ENCODE assay signal across 8 cellular contexts in the genomic region with DNA sequence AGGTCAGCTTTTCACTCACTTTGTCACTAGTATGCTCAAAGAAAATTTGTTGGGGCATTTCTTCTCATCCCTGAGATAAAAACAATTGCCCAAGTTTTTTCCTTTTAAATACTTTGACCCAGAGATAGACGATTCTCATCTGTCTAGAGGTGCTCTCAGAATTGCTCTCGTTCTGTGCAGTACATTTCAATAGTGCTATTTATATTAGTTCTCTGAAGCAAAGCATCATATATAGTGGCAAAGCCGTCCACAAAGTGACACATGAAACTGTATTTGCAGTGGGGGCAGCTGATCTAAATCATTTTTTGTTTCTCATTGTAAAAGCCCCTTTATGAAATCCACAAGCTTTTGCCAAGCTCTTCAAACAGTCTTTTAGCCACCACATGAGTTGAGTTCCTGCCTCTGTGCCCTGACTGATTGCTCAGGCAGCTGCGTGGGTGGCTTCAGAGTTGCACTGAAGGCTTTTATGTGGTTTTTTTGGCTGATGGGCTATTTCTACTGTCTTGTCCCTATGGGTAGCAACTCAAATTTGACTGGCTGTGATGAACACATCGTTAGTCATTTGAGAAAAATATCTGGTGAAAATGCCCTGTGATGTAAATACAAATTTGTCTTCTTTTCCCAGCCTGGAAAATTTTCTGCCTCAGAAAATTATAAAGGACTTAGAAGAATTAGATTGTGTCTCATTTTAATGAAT.
DNase-seq lines count a peak whose midpoint lies in the region; ATAC-seq lines count a peak whose summit lies in the region.

No MANE protein-coding gene starts in this region.

- peak overlapping the region in 9 of 11 experiments; percentile 48 to 97 (median 74); a peak in 18 of 22 replicates for H3K27ac ChIP-seq in BLaER1 treated with 17β-estradiol and CSF1 and Interleukin-3, amounts not matched to agents 10 nM and 100 nM

- H3K27ac Mint-ChIP-seq in activated T-cell treated with anti-CD3 and anti-CD28 coated beads, Interleukin-2, amount 50 U/mL, for 72 hours, result no peak overlapping the region

- in situ Hi-C loops in KBM-7 (cut with MboI; ENCODE audit: low pct_unique_long_range_greater_than_20kb, low sequenced_read_pairs), result no loop called here

- H4K20me1 ChIP-seq in BLaER1 treated with 17β-estradiol and CSF1 and Interleukin-3, amounts not matched to agents 10 nM and 100 nM, result no peaks in the 10 kb centered on the region

- H3K9ac ChIP-seq in BLaER1 treated with 17β-estradiol and CSF1 and Interleukin-3, amounts not matched to agents 10 nM and 100 nM, result peak overlapping the region in 8 of 11 experiments; percentile 48 to 82 (median 66); a peak in 16 of 22 replicates

- H3K9me3 ChIP-seq in BLaER1 treated with 17β-estradiol and CSF1 and Interleukin-3, amounts not matched to agents 10 nM and 100 nM (replicated peaks in 1 of 11), result peaks cover 0 to 38% (median 21%) of the 10 kb centered on the region in 11 experiments; a peak in 15 of 22 replicates

- H3K36me3 ChIP-seq in BLaER1 treated with 17β-estradiol and CSF1 and Interleukin-3, amounts not matched to agents 10 nM and 100 nM, result no peaks in the 10 kb centered on the region

- DNase-seq in KBM-7, result peak; percentile 7
- DNase-seq in activated T-cell treated with anti-CD3 and anti-CD28 coated beads, Interleukin-2, amount 50 U/mL, for 72 hours, result peak; percentile 78 to 88
- peak; percentile 11 for DNase-seq in occipital lobe (lab: John Stamatoyannopoulos, UW)
- no peak for DNase-seq in NOMO-1 (lab: John Stamatoyannopoulos, UW; ENCODE audit: unreplicated experiment in 2 of 2)
- DNase-seq in NCI-H345 (lab: John Stamatoyannopoulos, UW), result no peak
- no peak for DNase-seq in cerebellum (ENCODE audit: low spot score)

- peaks cover 17% of the 10 kb centered on the region for H3K4me1 Mint-ChIP-seq in activated T-cell treated with anti-CD3 and anti-CD28 coated beads, Interleukin-2, amount 50 U/mL, for 72 hours (ENCODE audit: low read depth)

- H3K4me3 Mint-ChIP-seq in activated T-cell treated with anti-CD3 and anti-CD28 coated beads, Interleukin-2, amount 50 U/mL, for 72 hours, result peak overlapping the region in 1 of 2 donors; percentile 61

- H3K36me3 Mint-ChIP-seq in activated T-cell treated with anti-CD3 and anti-CD28 coated beads, Interleukin-2, amount 50 U/mL, for 72 hours (ENCODE audit: insufficient read depth in 2 of 2), result peaks cover 0 to 2% of the 10 kb centered on the region in 2 donors

- H3K27me3 ChIP-seq in BLaER1 treated with 17β-estradiol and CSF1 and Interleukin-3, amounts not matched to agents 10 nM and 100 nM, result no peaks in the 10 kb centered on the region

- peak overlapping the region; percentile 64 to 89 (median 78) for H3K4me2 ChIP-seq in BLaER1 treated with 17β-estradiol and CSF1 and Interleukin-3, amounts not matched to agents 10 nM and 100 nM

- H3K9me3 Mint-ChIP-seq in activated T-cell treated with anti-CD3 and anti-CD28 coated beads, Interleukin-2, amount 50 U/mL, for 72 hours, result no peaks in the 10 kb centered on the region

- H3K4me3 ChIP-seq in BLaER1 treated with 17β-estradiol and CSF1 and Interleukin-3, amounts not matched to agents 10 nM and 100 nM, result peak overlapping the region in 4 of 10 experiments; percentile 8 to 38 (median 22); a peak in 4 of 20 replicates

- peaks cover 20% of the 10 kb centered on the region for H3K27me3 Mint-ChIP-seq in activated T-cell treated with anti-CD3 and anti-CD28 coated beads, Interleukin-2, amount 50 U/mL, for 72 hours (ENCODE audit: low read depth)

- peaks cover 37 to 66% (median 61%) of the 10 kb centered on the region in 10 experiments for H3K4me1 ChIP-seq in BLaER1 treated with 17β-estradiol and CSF1 and Interleukin-3, amounts not matched to agents 10 nM and 100 nM

- peak; percentile 90 for ATAC-seq in GM21515 (IDR thresholded peaks at IDR 0.05; ENCODE audit: unreplicated experiment)
- peak; percentile 99 for ATAC-seq in activated T-cell treated with anti-CD3 and anti-CD28 coated beads, Interleukin-2, amount 50 U/mL, for 72 hours (replicated peaks in 1 of 2)

Comparison
In these comparisons a context has a peak if more than half of its experiments do, and no peak if none do; other contexts are left out.
1. DNase-seq: peak in KBM-7 (single experiment), activated T-cell treated with anti-CD3 and anti-CD28 coated beads, Interleukin-2, amount 50 U/mL, for 72 hours (2 of 2) and occipital lobe (single experiment); none in NOMO-1 (0 of 2), NCI-H345 (single experiment) and cerebellum (single experiment).